Comparison of ENCODE assay signal across 8 cellular contexts in the genomic region with DNA sequence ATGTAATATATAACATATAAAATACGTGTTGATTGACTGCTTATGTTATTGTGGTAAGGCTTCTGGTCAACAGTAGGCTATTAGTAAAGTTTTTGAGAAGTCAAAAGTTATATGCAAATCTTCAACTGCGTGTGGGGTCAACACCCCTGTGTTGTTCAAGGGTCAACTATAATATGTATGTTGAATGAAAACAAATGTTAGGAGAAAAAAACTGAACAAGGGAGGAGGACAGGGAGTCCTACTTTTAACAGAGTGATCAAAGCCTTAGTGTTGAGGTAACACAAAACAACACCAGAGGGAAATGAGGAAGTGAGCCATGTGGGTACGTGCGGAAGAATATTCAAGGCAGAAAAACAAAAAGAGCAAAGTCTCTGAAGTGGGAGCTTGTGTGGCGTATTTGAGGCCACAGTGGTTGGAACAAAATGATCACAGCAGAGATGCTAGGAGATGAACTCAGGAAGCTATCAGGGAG.
DNase-seq lines count a peak whose midpoint lies in the region; ATAC-seq, FAIRE-seq and TF ChIP-seq lines count a peak whose summit lies in the region.

No MANE protein-coding gene starts in this region.

- H3K27me3 ChIP-seq in naive thymus-derived CD4-positive, alpha-beta T cell (ENCODE audit: control insufficient read depth in 2 of 2, insufficient read depth in 2 of 2, low read length in 2 of 2) = no peaks in the 10 kb centered on the region
- no peaks in the 10 kb centered on the region for H3K27me3 ChIP-seq in foreskin keratinocyte

- no peaks in the 10 kb centered on the region for H3K9me3 ChIP-seq in naive thymus-derived CD4-positive, alpha-beta T cell (ENCODE audit: control insufficient read depth in 2 of 3, low read length in 3 of 3)

- no peak overlapping the region for H3K4me3 ChIP-seq in naive thymus-derived CD4-positive, alpha-beta T cell (ENCODE audit: low read length)

- H3K4me3 Mint-ChIP-seq in activated CD4-positive, alpha-beta memory T cell treated with anti-CD3 and anti-CD28 coated beads for 36 hours = peak overlapping the region; percentile 16
- H3K4me3 Mint-ChIP-seq in naive thymus-derived CD4-positive, alpha-beta T cell = peak overlapping the region; percentile 52 to 86 (median 75)
- H3K4me3 Mint-ChIP-seq in mesothelial cell of epicardium = no peak overlapping the region

- CTCF ChIA-PET in activated CD4-positive, alpha-beta memory T cell treated with anti-CD3 and anti-CD28 coated beads for 36 hours (lab: Charles Lee) = interaction anchor here (0.6 to 1.4 kb wide), 6 partner anchors 48 to 132 kb away, joined by 3 to 6 read pairs (median 3); no protein-coding TSS in a partner anchor
- CTCF ChIA-PET in naive thymus-derived CD4-positive, alpha-beta T cell (lab: Charles Lee) = interaction anchor here (0.7 to 1.4 kb wide), 6 partner anchors 10 to 60 kb away, joined by 3 to 7 read pairs (median 4); no protein-coding TSS in a partner anchor

- peaks cover 38% of the 10 kb centered on the region for H3K4me1 Mint-ChIP-seq in activated CD4-positive, alpha-beta memory T cell treated with anti-CD3 and anti-CD28 coated beads for 36 hours (ENCODE audit: low read depth)
- peaks cover 30 to 73% (median 47%) of the 10 kb centered on the region in 7 donors for H3K4me1 Mint-ChIP-seq in naive thymus-derived CD4-positive, alpha-beta T cell
- H3K4me1 Mint-ChIP-seq in mesothelial cell of epicardium = peaks cover 14% of the 10 kb centered on the region

- intact Hi-C loops in left ventricle myocardium superior (cut with micrococcal nuclease) = no loop called here
- intact Hi-C loops in cardiac septum (cut with DNase I) = no loop called here
- intact Hi-C loops in activated CD4-positive, alpha-beta memory T cell treated with anti-CD3 and anti-CD28 coated beads for 36 hours (cut with micrococcal nuclease) = loop anchor here (1.0 kb wide), 4 partner anchors 40 to 88 kb away; no protein-coding TSS in a partner anchor
- intact Hi-C loops in naive thymus-derived CD4-positive, alpha-beta T cell (cut with micrococcal nuclease) = loop anchor here (1.0 to 2.0 kb wide), 7 partner anchors 15 to 89 kb away; a partner anchor contains a TSS

- no peaks in the 10 kb centered on the region for H3K27me3 Mint-ChIP-seq in activated CD4-positive, alpha-beta memory T cell treated with anti-CD3 and anti-CD28 coated beads for 36 hours
- no peaks in the 10 kb centered on the region for H3K27me3 Mint-ChIP-seq in naive thymus-derived CD4-positive, alpha-beta T cell
- no peaks in the 10 kb centered on the region for H3K27me3 Mint-ChIP-seq in mesothelial cell of epicardium (ENCODE audit: low read depth)

- H3K36me3 Mint-ChIP-seq in activated CD4-positive, alpha-beta memory T cell treated with anti-CD3 and anti-CD28 coated beads for 36 hours = no peaks in the 10 kb centered on the region
- H3K36me3 Mint-ChIP-seq in naive thymus-derived CD4-positive, alpha-beta T cell = peaks cover 0 to 22% (median 0%) of the 10 kb centered on the region in 5 donors
- no peaks in the 10 kb centered on the region for H3K36me3 Mint-ChIP-seq in mesothelial cell of epicardium

- peak overlapping the region; percentile 25 for H3K27ac ChIP-seq in naive thymus-derived CD4-positive, alpha-beta T cell (ENCODE audit: low read depth, low read length)
- H3K27ac ChIP-seq in foreskin keratinocyte = no peak overlapping the region

- ATAC-seq in left ventricle myocardium superior (peak; percentile 22), HG03521 (IDR thresholded peaks at IDR 0.05; ENCODE audit: unreplicated experiment) (peak; percentile 72), foreskin keratinocyte (no peak)
- peak; percentile 96 for ATAC-seq in naive thymus-derived CD4-positive, alpha-beta T cell

- H3K27ac Mint-ChIP-seq in activated CD4-positive, alpha-beta memory T cell treated with anti-CD3 and anti-CD28 coated beads for 36 hours = peak overlapping the region; percentile 72
- peak overlapping the region; percentile 76 to 97 (median 88) for H3K27ac Mint-ChIP-seq in naive thymus-derived CD4-positive, alpha-beta T cell
- no peak overlapping the region for H3K27ac Mint-ChIP-seq in mesothelial cell of epicardium

- POLR2A ChIA-PET in activated CD4-positive, alpha-beta memory T cell treated with anti-CD3 and anti-CD28 coated beads for 36 hours (lab: Charles Lee) = interaction anchor here (0.6 to 1.1 kb wide), 7 partner anchors 11 to 447 kb away, joined by 3 to 5 read pairs (median 3); a partner anchor contains a TSS
- POLR2A ChIA-PET in naive thymus-derived CD4-positive, alpha-beta T cell (lab: Charles Lee) = interaction anchor here (0.6 to 6.3 kb wide), 12 partner anchors 10 to 90 kb away, joined by 3 to 79 read pairs (median 4); a partner anchor contains a TSS

- FAIRE-seq in HTR-8/SVneo (lab: Jason Lieb, UNC) = no peak

- no peaks in the 10 kb centered on the region for H3K36me3 ChIP-seq in naive thymus-derived CD4-positive, alpha-beta T cell (ENCODE audit: control insufficient read depth in 2 of 3, insufficient read depth in 3 of 3, low read length in 3 of 3)

- H3K9me3 Mint-ChIP-seq in activated CD4-positive, alpha-beta memory T cell treated with anti-CD3 and anti-CD28 coated beads for 36 hours = no peaks in the 10 kb centered on the region
- peaks cover 0 to 11% (median 5%) of the 10 kb centered on the region in 11 donors for H3K9me3 Mint-ChIP-seq in naive thymus-derived CD4-positive, alpha-beta T cell
- peaks cover 5% of the 10 kb centered on the region for H3K9me3 Mint-ChIP-seq in mesothelial cell of epicardium

- no peak for DNase-seq in left ventricle myocardium superior
- no peak for DNase-seq in cardiac septum (ENCODE audit: low spot score)
- DNase-seq in activated CD4-positive, alpha-beta memory T cell treated with anti-CD3 and anti-CD28 coated beads for 36 hours = peak; percentile 86
- DNase-seq in naive thymus-derived CD4-positive, alpha-beta T cell = peak in 8 of 9 donors; percentile 71 to 94 (median 88)
- DNase-seq in mesothelial cell of epicardium (ENCODE audit: low spot score in 2 of 2, unreplicated experiment in 2 of 2) = no peak
- no peak for DNase-seq in HTR-8/SVneo (ENCODE audit: insufficient read length, low spot score)
- no peak for DNase-seq in foreskin keratinocyte

- TF ChIP-seq CTCF in mesothelial cell of epicardium (IDR thresholded peaks at IDR 0.05; ENCODE audit: unreplicated experiment) (no peak), foreskin keratinocyte (conservative IDR thresholded peaks at IDR 0.05) (no peak)

- H3K4me1 ChIP-seq in naive thymus-derived CD4-positive, alpha-beta T cell (ENCODE audit: control insufficient read depth in 2 of 2, insufficient read depth in 2 of 2, low read length in 2 of 2) = peaks cover 16 to 27% of the 10 kb centered on the region in 2 donors
- H3K4me1 ChIP-seq in foreskin keratinocyte = peaks cover under 1% of the 10 kb centered on the region

Comparison
In these comparisons a context has a peak if more than half of its experiments do, and no peak if none do; other contexts are left out.
1. DNase-seq: peak in activated CD4-positive, alpha-beta memory T cell treated with anti-CD3 and anti-CD28 coated beads for 36 hours (single experiment) and naive thymus-derived CD4-positive, alpha-beta T cell (8 of 9); none in left ventricle myocardium superior (single experiment), cardiac septum (single experiment), mesothelial cell of epicardium (0 of 2), HTR-8/SVneo (single experiment) and foreskin keratinocyte (0 of 2).
2. intact Hi-C loops: an anchor here in activated CD4-positive, alpha-beta memory T cell treated with anti-CD3 and anti-CD28 coated beads for 36 hours (1.0 kb wide) and naive thymus-derived CD4-positive, alpha-beta T cell (1.0 to 2.0 kb wide); none called in left ventricle myocardium superior and cardiac septum.